1 cellular context compared by ENCODE assay signal in the genomic region with DNA sequence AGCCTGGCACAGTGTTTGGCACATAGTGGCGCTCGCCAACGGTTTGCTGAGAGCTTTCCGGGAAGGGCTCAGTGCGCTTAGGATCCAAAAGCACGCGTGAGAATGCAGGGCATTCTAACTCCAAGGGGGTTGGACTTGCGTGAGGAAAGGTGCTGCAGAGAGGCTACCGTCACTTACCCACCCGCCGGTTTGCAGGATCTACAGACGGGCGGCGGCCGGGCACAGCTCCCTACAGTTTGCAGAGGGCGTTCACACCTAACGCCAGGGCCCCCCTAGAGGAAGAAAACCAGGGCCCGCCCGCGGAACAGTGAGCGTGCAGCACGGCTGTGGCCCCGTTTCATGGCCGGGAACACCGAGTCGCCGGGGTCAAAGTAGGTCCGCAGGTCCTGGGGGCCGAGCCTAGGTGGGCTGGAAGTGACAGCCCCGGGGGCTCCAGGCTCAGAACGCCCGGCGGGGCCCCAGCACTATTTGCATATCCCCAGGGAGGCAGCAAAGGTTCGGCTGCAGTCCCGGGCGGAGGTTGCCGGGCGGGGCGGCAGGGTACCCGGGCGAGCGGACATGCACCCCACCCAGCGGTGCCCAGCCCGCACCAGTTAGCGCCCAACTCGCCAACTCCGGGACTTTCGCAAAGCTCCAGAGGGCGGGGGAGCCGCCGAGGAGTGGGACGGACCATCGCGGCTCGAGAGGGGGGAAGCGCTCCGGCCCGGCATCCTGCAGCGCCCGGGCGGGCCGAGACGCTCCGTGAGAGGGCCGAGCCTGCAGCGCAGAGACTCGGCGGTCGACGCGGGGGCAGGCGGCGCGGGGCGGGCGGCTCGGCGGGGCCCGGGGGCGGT.
TF ChIP-seq lines count a peak whose summit lies in the region.

No MANE protein-coding gene starts in this region.

TF ChIP-seq in HEK293, 187 proteins besides CTCF, POLR2A, EP300 and RAD21 (continued from another document and continues in another):
- TF ChIP-seq, protein P1, sequence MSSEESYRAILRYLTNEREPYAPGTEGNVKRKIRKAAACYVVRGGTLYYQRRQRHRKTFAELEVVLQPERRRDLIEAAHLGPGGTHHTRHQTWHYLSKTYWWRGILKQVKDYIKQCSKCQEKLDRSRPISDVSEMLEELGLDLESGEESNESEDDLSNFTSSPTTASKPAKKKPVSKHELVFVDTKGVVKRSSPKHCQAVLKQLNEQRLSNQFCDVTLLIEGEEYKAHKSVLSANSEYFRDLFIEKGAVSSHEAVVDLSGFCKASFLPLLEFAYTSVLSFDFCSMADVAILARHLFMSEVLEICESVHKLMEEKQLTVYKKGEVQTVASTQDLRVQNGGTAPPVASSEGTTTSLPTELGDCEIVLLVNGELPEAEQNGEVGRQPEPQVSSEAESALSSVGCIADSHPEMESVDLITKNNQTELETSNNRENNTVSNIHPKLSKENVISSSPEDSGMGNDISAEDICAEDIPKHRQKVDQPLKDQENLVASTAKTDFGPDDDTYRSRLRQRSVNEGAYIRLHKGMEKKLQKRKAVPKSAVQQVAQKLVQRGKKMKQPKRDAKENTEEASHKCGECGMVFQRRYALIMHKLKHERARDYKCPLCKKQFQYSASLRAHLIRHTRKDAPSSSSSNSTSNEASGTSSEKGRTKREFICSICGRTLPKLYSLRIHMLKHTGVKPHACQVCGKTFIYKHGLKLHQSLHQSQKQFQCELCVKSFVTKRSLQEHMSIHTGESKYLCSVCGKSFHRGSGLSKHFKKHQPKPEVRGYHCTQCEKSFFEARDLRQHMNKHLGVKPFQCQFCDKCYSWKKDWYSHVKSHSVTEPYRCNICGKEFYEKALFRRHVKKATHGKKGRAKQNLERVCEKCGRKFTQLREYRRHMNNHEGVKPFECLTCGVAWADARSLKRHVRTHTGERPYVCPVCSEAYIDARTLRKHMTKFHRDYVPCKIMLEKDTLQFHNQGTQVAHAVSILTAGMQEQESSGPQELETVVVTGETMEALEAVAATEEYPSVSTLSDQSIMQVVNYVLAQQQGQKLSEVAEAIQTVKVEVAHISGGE (tag by site-specific recombination; conservative IDR thresholded peaks at IDR 0.05; ENCODE audit: low read depth), result peak; percentile 79
- TF ChIP-seq OSR2 (tag by site-specific recombination; IDR thresholded peaks at IDR 0.05) (no peak), MYNN (tag by site-specific recombination; IDR thresholded peaks at IDR 0.05; ENCODE audit: borderline replicate concordance) (no peak), ZNF324 (tag by site-specific recombination; IDR thresholded peaks at IDR 0.05) (peak; percentile 66; the same call in 1 of the 2 replicates), ZNF629 (tag by site-specific recombination; IDR thresholded peaks at IDR 0.05) (peak; percentile 50; the same call in 1 of the 2 replicates), ZNF112 (tag by site-specific recombination; IDR thresholded peaks at IDR 0.05) (no peak), GLIS2 (tag by site-specific recombination; IDR thresholded peaks at IDR 0.05) (peak; percentile 86), ZNF24 (tag by site-specific recombination; IDR thresholded peaks at IDR 0.05) (peak; percentile 60; the same call in 1 of the 2 replicates), ZNF341 (tag by site-specific recombination; IDR thresholded peaks at IDR 0.05; ENCODE audit: low read depth) (peak; percentile 56), ZNF76 (tag by site-specific recombination; IDR thresholded peaks at IDR 0.05; ENCODE audit: borderline replicate concordance, low read depth) (0 out of 2 replicates have a peak, but pooled peaks have one; percentile 40), ZNF660 (tag by site-specific recombination; IDR thresholded peaks at IDR 0.05) (0 out of 2 replicates have a peak, but pooled peaks have one; percentile 15), BCL11B (tag by site-specific recombination; IDR thresholded peaks at IDR 0.05; ENCODE audit: low read depth) (0 out of 2 replicates have a peak, but pooled peaks have one; percentile 21), ZNF510 (tag by site-specific recombination; IDR thresholded peaks at IDR 0.05; ENCODE audit: insufficient replicate concordance) (no peak), HOXC10 (CRISPR knock-in tag; IDR thresholded peaks at IDR 0.05) (no peak), HOXD13 (CRISPR knock-in tag; IDR thresholded peaks at IDR 0.05; ENCODE audit: borderline replicate concordance) (no peak), ZNF248 (tag by site-specific recombination; IDR thresholded peaks at IDR 0.05) (no peak), ZIC2 (tag by site-specific recombination; IDR thresholded peaks at IDR 0.05) (peak; percentile 75), SP2 (tag by site-specific recombination; IDR thresholded peaks at IDR 0.05) (peak; percentile 37), ZNF600 (tag by site-specific recombination; IDR thresholded peaks at IDR 0.05) (peak; percentile 65)
- TF ChIP-seq, protein P2, sequence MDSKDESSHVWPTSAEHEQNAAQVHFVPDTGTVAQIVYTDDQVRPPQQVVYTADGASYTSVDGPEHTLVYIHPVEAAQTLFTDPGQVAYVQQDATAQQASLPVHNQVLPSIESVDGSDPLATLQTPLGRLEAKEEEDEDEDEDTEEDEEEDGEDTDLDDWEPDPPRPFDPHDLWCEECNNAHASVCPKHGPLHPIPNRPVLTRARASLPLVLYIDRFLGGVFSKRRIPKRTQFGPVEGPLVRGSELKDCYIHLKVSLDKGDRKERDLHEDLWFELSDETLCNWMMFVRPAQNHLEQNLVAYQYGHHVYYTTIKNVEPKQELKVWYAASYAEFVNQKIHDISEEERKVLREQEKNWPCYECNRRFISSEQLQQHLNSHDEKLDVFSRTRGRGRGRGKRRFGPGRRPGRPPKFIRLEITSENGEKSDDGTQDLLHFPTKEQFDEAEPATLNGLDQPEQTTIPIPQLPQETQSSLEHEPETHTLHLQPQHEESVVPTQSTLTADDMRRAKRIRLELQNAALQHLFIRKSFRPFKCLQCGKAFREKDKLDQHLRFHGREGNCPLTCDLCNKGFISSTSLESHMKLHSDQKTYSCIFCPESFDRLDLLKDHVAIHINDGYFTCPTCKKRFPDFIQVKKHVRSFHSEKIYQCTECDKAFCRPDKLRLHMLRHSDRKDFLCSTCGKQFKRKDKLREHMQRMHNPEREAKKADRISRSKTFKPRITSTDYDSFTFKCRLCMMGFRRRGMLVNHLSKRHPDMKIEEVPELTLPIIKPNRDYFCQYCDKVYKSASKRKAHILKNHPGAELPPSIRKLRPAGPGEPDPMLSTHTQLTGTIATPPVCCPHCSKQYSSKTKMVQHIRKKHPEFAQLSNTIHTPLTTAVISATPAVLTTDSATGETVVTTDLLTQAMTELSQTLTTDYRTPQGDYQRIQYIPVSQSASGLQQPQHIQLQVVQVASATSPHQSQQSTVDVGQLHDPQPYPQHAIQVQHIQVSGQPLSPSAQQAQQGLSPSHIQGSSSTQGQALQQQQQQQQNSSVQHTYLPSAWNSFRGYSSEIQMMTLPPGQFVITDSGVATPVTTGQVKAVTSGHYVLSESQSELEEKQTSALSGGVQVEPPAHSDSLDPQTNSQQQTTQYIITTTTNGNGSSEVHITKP (tag by site-specific recombination; IDR thresholded peaks at IDR 0.05), result peak; percentile 88
- TF ChIP-seq, protein P3, sequence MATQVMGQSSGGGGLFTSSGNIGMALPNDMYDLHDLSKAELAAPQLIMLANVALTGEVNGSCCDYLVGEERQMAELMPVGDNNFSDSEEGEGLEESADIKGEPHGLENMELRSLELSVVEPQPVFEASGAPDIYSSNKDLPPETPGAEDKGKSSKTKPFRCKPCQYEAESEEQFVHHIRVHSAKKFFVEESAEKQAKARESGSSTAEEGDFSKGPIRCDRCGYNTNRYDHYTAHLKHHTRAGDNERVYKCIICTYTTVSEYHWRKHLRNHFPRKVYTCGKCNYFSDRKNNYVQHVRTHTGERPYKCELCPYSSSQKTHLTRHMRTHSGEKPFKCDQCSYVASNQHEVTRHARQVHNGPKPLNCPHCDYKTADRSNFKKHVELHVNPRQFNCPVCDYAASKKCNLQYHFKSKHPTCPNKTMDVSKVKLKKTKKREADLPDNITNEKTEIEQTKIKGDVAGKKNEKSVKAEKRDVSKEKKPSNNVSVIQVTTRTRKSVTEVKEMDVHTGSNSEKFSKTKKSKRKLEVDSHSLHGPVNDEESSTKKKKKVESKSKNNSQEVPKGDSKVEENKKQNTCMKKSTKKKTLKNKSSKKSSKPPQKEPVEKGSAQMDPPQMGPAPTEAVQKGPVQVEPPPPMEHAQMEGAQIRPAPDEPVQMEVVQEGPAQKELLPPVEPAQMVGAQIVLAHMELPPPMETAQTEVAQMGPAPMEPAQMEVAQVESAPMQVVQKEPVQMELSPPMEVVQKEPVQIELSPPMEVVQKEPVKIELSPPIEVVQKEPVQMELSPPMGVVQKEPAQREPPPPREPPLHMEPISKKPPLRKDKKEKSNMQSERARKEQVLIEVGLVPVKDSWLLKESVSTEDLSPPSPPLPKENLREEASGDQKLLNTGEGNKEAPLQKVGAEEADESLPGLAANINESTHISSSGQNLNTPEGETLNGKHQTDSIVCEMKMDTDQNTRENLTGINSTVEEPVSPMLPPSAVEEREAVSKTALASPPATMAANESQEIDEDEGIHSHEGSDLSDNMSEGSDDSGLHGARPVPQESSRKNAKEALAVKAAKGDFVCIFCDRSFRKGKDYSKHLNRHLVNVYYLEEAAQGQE (tag by site-specific recombination; IDR thresholded peaks at IDR 0.05), result peak; percentile 22; the same call in 1 of the 2 replicates
- TF ChIP-seq, protein P4, sequence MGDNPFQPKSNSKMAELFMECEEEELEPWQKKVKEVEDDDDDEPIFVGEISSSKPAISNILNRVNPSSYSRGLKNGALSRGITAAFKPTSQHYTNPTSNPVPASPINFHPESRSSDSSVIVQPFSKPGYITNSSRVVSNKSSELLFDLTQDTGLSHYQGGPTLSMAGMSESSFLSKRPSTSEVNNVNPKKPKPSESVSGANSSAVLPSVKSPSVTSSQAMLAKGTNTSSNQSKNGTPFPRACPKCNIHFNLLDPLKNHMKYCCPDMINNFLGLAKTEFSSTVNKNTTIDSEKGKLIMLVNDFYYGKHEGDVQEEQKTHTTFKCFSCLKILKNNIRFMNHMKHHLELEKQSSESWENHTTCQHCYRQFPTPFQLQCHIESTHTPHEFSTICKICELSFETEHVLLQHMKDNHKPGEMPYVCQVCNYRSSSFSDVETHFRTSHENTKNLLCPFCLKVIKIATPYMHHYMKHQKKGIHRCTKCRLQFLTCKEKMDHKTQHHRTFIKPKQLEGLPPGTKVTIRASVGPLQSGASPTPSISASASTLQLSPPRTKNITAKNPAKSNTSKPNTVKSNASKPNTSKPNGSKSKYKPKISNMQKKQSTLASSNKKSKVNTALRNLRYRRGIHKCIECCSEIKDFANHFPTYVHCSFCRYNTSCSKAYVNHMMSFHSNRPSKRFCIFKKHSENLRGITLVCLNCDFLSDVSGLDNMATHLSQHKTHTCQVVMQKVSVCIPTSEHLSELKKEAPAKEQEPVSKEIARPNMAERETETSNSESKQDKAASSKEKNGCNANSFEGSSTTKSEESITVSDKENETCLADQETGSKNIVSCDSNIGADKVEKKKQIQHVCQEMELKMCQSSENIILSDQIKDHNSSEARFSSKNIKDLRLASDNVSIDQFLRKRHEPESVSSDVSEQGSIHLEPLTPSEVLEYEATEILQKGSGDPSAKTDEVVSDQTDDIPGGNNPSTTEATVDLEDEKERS (tag by site-specific recombination; IDR thresholded peaks at IDR 0.05), result no peak
- TF ChIP-seq, protein P5, sequence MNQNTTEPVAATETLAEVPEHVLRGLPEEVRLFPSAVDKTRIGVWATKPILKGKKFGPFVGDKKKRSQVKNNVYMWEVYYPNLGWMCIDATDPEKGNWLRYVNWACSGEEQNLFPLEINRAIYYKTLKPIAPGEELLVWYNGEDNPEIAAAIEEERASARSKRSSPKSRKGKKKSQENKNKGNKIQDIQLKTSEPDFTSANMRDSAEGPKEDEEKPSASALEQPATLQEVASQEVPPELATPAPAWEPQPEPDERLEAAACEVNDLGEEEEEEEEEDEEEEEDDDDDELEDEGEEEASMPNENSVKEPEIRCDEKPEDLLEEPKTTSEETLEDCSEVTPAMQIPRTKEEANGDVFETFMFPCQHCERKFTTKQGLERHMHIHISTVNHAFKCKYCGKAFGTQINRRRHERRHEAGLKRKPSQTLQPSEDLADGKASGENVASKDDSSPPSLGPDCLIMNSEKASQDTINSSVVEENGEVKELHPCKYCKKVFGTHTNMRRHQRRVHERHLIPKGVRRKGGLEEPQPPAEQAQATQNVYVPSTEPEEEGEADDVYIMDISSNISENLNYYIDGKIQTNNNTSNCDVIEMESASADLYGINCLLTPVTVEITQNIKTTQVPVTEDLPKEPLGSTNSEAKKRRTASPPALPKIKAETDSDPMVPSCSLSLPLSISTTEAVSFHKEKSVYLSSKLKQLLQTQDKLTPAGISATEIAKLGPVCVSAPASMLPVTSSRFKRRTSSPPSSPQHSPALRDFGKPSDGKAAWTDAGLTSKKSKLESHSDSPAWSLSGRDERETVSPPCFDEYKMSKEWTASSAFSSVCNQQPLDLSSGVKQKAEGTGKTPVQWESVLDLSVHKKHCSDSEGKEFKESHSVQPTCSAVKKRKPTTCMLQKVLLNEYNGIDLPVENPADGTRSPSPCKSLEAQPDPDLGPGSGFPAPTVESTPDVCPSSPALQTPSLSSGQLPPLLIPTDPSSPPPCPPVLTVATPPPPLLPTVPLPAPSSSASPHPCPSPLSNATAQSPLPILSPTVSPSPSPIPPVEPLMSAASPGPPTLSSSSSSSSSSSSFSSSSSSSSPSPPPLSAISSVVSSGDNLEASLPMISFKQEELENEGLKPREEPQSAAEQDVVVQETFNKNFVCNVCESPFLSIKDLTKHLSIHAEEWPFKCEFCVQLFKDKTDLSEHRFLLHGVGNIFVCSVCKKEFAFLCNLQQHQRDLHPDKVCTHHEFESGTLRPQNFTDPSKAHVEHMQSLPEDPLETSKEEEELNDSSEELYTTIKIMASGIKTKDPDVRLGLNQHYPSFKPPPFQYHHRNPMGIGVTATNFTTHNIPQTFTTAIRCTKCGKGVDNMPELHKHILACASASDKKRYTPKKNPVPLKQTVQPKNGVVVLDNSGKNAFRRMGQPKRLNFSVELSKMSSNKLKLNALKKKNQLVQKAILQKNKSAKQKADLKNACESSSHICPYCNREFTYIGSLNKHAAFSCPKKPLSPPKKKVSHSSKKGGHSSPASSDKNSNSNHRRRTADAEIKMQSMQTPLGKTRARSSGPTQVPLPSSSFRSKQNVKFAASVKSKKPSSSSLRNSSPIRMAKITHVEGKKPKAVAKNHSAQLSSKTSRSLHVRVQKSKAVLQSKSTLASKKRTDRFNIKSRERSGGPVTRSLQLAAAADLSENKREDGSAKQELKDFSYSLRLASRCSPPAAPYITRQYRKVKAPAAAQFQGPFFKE (tag by site-specific recombination; IDR thresholded peaks at IDR 0.05; ENCODE audit: borderline replicate concordance), result no peak
- TF ChIP-seq, protein P6, sequence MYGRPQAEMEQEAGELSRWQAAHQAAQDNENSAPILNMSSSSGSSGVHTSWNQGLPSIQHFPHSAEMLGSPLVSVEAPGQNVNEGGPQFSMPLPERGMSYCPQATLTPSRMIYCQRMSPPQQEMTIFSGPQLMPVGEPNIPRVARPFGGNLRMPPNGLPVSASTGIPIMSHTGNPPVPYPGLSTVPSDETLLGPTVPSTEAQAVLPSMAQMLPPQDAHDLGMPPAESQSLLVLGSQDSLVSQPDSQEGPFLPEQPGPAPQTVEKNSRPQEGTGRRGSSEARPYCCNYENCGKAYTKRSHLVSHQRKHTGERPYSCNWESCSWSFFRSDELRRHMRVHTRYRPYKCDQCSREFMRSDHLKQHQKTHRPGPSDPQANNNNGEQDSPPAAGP (tag by site-specific recombination; IDR thresholded peaks at IDR 0.05), result peak; percentile 80; the same call in 1 of the 2 replicates
- TF ChIP-seq, protein P7, sequence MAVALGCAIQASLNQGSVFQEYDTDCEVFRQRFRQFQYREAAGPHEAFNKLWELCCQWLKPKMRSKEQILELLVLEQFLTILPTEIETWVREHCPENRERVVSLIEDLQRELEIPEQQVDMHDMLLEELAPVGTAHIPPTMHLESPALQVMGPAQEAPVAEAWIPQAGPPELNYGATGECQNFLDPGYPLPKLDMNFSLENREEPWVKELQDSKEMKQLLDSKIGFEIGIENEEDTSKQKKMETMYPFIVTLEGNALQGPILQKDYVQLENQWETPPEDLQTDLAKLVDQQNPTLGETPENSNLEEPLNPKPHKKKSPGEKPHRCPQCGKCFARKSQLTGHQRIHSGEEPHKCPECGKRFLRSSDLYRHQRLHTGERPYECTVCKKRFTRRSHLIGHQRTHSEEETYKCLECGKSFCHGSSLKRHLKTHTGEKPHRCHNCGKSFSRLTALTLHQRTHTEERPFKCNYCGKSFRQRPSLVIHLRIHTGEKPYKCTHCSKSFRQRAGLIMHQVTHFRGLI (tag by site-specific recombination; IDR thresholded peaks at IDR 0.05), result peak; percentile 100
